ENCODE assay signal across 12 cellular contexts in the genomic region with DNA sequence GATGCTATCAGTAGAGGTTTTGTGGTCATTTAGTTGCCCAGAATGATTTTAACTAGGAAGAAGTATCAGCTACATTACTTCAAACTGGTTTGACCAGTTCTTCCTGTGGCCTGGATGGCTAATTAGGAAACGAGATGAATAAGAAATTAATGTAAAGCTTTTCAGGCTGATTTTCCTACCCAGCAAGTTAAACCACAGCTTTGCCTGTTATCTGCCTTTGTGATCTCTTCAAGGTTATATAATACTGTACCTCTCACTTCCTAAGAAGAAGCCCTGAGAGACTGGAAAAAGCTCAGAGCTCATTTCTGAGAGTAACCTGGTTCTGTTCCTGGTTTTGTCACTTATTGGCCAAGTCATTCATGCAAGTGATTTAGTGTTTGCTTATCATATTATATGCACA.
DNase-seq lines count a peak whose midpoint lies in the region; ATAC-seq, FAIRE-seq and TF ChIP-seq lines count a peak whose summit lies in the region.
"Had no signal": no experiment of that assay in that cellular context is flagged by ENCODE, and none has a peak within 500 bp of the region (broad histone marks: within the 10 kb centered on the region; RNA-seq: fewer than 3 reads in every experiment).

No MANE protein-coding gene starts in this region.

- H3K36me3 ChIP-seq in PC-9 (ENCODE audit: low read depth), result no peaks in the 10 kb centered on the region
- no peaks in the 10 kb centered on the region for H3K36me3 ChIP-seq in left lung
- no peaks in the 10 kb centered on the region for H3K36me3 ChIP-seq in vagina

- ATAC-seq in left lung (peak; percentile 58), GM21528 (IDR thresholded peaks at IDR 0.05; ENCODE audit: low FRiP score, unreplicated experiment) (no peak)

- H3K79me2 ChIP-seq in PC-9 (ENCODE audit: low read depth), result no peaks in the 10 kb centered on the region

- H3F3A ChIP-seq in PC-9 (ENCODE audit: insufficient read depth, low read depth), result peaks cover 18% of the 10 kb centered on the region

- intact Hi-C loops in PC-9 (cut with micrococcal nuclease; ENCODE audit: unreplicated experiment), result loop anchor here (2.0 to 5.0 kb wide), 7 partner anchors 73 to 785 kb away; a partner anchor contains a TSS
- intact Hi-C loops in left lung (cut with DNase I), result no loop called here
- intact Hi-C loops in vagina (cut with DNase I), result no loop called here

- H3K4me2 ChIP-seq in PC-9, result peak overlapping the region; percentile 50

- TF ChIP-seq CTCF in PC-9 (conservative IDR thresholded peaks at IDR 0.05) (no peak), left lung (IDR thresholded peaks at IDR 0.05) (no peak), vagina (IDR thresholded peaks at IDR 0.05) (no peak)

- no peak for FAIRE-seq in H54 (lab: Jason Lieb, UNC)
- FAIRE-seq: TTC549 had no signal

- H3K9me3 ChIP-seq in PC-9 (ENCODE audit: insufficient read depth, low read depth) (no peaks in the 10 kb centered on the region; the same call in 1 of the 2 replicates), left lung (no peaks in the 10 kb centered on the region), vagina (no peaks in the 10 kb centered on the region)

- no TSS peak for BruUV-seq in PC-9 (replicated peaks; lab: Mats Ljungman, UMichigan)

- DNase-seq in DMS153 (lab: John Stamatoyannopoulos, UW), result peak; percentile 85
- peak; percentile 56 for DNase-seq in LoVo (ENCODE audit: low spot score)
- peak; percentile 60 to 98 for DNase-seq in PC-9
- DNase-seq in left lung, result no peak
- DNase-seq in GM19238 (ENCODE audit: insufficient read length, low spot score), result no peak
- no peak for DNase-seq in H54 (ENCODE audit: insufficient read length, low spot score)
- no peak for DNase-seq in vagina (ENCODE audit: extremely low spot score in 2 of 2)
- DNase-seq: GOT3, NCI-H1694 treated with DMSO at 0.1 percent for 48 hours had no signal

- POLR2A ChIA-PET in PC-9 (lab: Charles Lee; ENCODE audit: unreplicated experiment), result interaction anchor here (0.5 to 0.7 kb wide), 5 partner anchors 10 to 849 kb away, joined by 3 to 5 read pairs (median 4); no protein-coding TSS in a partner anchor

- H3K27ac ChIP-seq in PC-9, result peak overlapping the region; percentile 61
- H3K27ac ChIP-seq in left lung, result no peak overlapping the region
- H3K27ac ChIP-seq in vagina, result no peak overlapping the region

- no peaks in the 10 kb centered on the region for H3K27me3 ChIP-seq in PC-9 (ENCODE audit: insufficient read depth, low read depth)
- H3K27me3 ChIP-seq in left lung, result no peaks in the 10 kb centered on the region
- H3K27me3 ChIP-seq in vagina, result no peaks in the 10 kb centered on the region

- H3K4me1 ChIP-seq in PC-9 (replicated peaks; ENCODE audit: insufficient read depth) (peaks cover 34% of the 10 kb centered on the region), left lung (no peaks in the 10 kb centered on the region), vagina (no peaks in the 10 kb centered on the region)

- CTCF ChIA-PET in PC-9 (lab: Charles Lee), result interaction anchor here (0.5 to 1.0 kb wide), 5 partner anchors 13 to 679 kb away, joined by 3 to 8 read pairs (median 5); no protein-coding TSS in a partner anchor

- H3K9me2 ChIP-seq in PC-9 (ENCODE audit: insufficient read depth), result no peaks in the 10 kb centered on the region

- no peak overlapping the region for H3K4me3 ChIP-seq in PC-9
- H3K4me3 ChIP-seq in left lung, result no peak overlapping the region
- H3K4me3 ChIP-seq in vagina, result no peak overlapping the region
- H3K4me3 ChIP-seq: skin epidermis had no signal

- TF ChIP-seq POLR2A in H54 (IDR thresholded peaks at IDR 0.05; ENCODE audit: low read depth, low read length) (no peak), vagina (IDR thresholded peaks at IDR 0.05) (no peak)

- H4K20me1 ChIP-seq in PC-9 (ENCODE audit: insufficient read depth), result no peaks in the 10 kb centered on the region

- no peak overlapping the region for H2AFZ ChIP-seq in PC-9

Comparison
In these comparisons a context has a peak if more than half of its experiments do, and no peak if none do; other contexts are left out.
1. DNase-seq: peak in DMS153 (single experiment), LoVo (single experiment) and PC-9 (2 of 2); none in left lung (0 of 2), GM19238 (single experiment), H54 (single experiment) and vagina (0 of 2).